1 cellular context compared by ENCODE assay signal in the genomic region with DNA sequence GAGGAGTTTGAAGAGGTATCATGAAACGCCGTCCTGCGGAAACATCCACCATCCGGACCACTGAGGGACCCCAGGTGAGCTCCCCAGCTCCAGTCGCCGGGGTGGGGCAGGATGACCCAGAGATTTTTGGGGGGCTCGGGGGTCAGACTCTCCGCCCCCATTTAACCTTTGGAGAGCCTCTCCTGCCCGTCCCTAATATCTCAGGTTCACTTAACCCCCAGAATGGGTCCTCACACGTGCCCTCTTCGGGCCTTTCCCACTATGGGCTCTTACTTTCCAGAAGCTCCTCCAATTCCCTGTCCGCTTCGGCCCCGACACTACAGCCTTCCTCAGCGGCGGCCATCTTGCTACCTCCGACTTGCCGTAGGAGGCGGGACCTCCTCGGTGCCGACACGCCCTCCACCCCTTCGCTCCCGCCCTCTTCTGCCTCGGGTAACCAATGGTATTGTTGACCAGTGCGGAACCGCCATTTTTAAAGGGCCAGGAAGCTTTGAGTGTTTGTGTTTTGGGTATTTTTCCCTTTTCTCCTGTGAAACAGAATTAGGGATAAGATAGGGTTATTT.
TF ChIP-seq lines count a peak whose summit lies in the region.

A gene with protein sequence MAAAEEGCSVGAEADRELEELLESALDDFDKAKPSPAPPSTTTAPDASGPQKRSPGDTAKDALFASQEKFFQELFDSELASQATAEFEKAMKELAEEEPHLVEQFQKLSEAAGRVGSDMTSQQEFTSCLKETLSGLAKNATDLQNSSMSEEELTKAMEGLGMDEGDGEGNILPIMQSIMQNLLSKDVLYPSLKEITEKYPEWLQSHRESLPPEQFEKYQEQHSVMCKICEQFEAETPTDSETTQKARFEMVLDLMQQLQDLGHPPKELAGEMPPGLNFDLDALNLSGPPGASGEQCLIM (minus strand): TSS at position 352 of the 563 bp plus-strand sequence. CDS start 9 bp downstream, at position 343.

TF ChIP-seq in GM23338, 12 proteins besides CTCF, POLR2A, EP300 and RAD21 (continued from another document):
- TF ChIP-seq, protein P1, sequence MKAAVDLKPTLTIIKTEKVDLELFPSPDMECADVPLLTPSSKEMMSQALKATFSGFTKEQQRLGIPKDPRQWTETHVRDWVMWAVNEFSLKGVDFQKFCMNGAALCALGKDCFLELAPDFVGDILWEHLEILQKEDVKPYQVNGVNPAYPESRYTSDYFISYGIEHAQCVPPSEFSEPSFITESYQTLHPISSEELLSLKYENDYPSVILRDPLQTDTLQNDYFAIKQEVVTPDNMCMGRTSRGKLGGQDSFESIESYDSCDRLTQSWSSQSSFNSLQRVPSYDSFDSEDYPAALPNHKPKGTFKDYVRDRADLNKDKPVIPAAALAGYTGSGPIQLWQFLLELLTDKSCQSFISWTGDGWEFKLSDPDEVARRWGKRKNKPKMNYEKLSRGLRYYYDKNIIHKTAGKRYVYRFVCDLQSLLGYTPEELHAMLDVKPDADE (IDR thresholded peaks at IDR 0.05) = 0 out of 2 replicates have a peak, but pooled peaks have one; percentile 20
- TF ChIP-seq POLR2AphosphoS5 (IDR thresholded peaks at IDR 0.05; ENCODE audit: low read depth) = peak; percentile 93
